Comparison of ENCODE assay signal across 8 cellular contexts in genomic region chr6:38638941-38639497, GRCh38. TPM values are rescaled to one million over a fixed set of nuclear protein-coding genes. Genes with fewer than 3 reads are reported as not detected.
DNase-seq lines count a peak whose midpoint lies in the region; ATAC-seq, FAIRE-seq and TF ChIP-seq lines count a peak whose summit lies in the region.

No MANE protein-coding gene starts in this region.

- no peaks in the 10 kb centered on the region for H3K9me3 ChIP-seq in heart left ventricle
- no peaks in the 10 kb centered on the region for H3K9me3 ChIP-seq in psoas muscle

- H3K4me1 ChIP-seq in ACC112 (ENCODE audit: control insufficient read depth, insufficient read depth, low read length, unreplicated experiment) = peaks cover 18% of the 10 kb centered on the region
- H3K4me1 ChIP-seq in heart left ventricle = peaks cover 0 to 41% (median 24%) of the 10 kb centered on the region in 12 donors
- peaks cover 18% of the 10 kb centered on the region for H3K4me1 ChIP-seq in psoas muscle

- peak overlapping the region; percentile 80; the same call in 1 of the 2 replicates for H3K27ac ChIP-seq in ACC112 (ENCODE audit: low read depth, low read length)
- H3K27ac ChIP-seq in heart left ventricle = peak overlapping the region; percentile 91 to 98 (median 96)
- peak overlapping the region; percentile 95 for H3K27ac ChIP-seq in psoas muscle

- DNase-seq in SK-MEL-5 (ENCODE audit: low read depth, low spot score) = peak; percentile 14
- peak; percentile 59 to 65 for DNase-seq in activated naive CD4-positive, alpha-beta T cell treated with anti-CD3 and anti-CD28 coated beads, Interleukin-2, amount 50 U/mL, for 72 hours (ENCODE audit: low spot score in 2 of 2)
- peak in 2 of 5 donors; percentile 47 to 59 for DNase-seq in heart left ventricle
- DNase-seq in psoas muscle = peak in 1 of 2 donors; percentile 34
- DNase-seq in urothelium cell line (ENCODE audit: low spot score) = peak; percentile 49

- FAIRE-seq in urothelium cell line (lab: Jason Lieb, UNC) = no peak

- 3 to 6% (median 4%) methylated on average over 15 of the region's 15 CpGs for WGBS in heart left ventricle, 4 donors
- 4 to 5% (median 5%) methylated on average over 15 of the region's 15 CpGs for WGBS in psoas muscle, 3 donors

- in situ Hi-C loops in SK-MEL-5 (cut with HindIII; ENCODE audit: low pct_unique_long_range_greater_than_20kb, low sequenced_read_pairs) = no loop called here

- no peaks in the 10 kb centered on the region for H3K9me3 Mint-ChIP-seq in activated naive CD4-positive, alpha-beta T cell treated with anti-CD3 and anti-CD28 coated beads, Interleukin-2, amount 50 U/mL, for 72 hours

- peaks cover 17% of the 10 kb centered on the region for H3K79me2 ChIP-seq in ACC112 (ENCODE audit: control insufficient read depth, insufficient read depth, low read length, unreplicated experiment)

- intact Hi-C loops in heart left ventricle (cut with DNase I) (loop anchor here in 2 of 10 donors (5.0 kb wide), 2 partner anchors 37 to 63 kb away; partner anchors contain the start of gene GLO1 (in 1 of the 2)), psoas muscle (cut with DNase I) (no loop called here)

- H3K36me3 Mint-ChIP-seq in activated naive CD4-positive, alpha-beta T cell treated with anti-CD3 and anti-CD28 coated beads, Interleukin-2, amount 50 U/mL, for 72 hours = no peaks in the 10 kb centered on the region

- H3K4me3 ChIP-seq in ACC112 (ENCODE audit: low read depth, low read length) (peak overlapping the region; percentile 94), heart left ventricle (peak overlapping the region; percentile 68 to 96 (median 84)), psoas muscle (peak overlapping the region; percentile 98)

- peak; percentile 18 for ATAC-seq in GM19043 (IDR thresholded peaks at IDR 0.05; ENCODE audit: low read depth, unreplicated experiment)
- peak; percentile 36 for ATAC-seq in HG03378 (IDR thresholded peaks at IDR 0.05; ENCODE audit: unreplicated experiment)
- ATAC-seq in activated naive CD4-positive, alpha-beta T cell treated with anti-CD3 and anti-CD28 coated beads, Interleukin-2, amount 50 U/mL, for 72 hours = peak; percentile 72 to 77
- ATAC-seq in heart left ventricle = peak; percentile 41 to 64 (median 62)
- ATAC-seq in psoas muscle = peak; percentile 54 to 67 (median 57)

- H3K36me3 ChIP-seq in ACC112 (ENCODE audit: insufficient read depth, low read length) (no peaks in the 10 kb centered on the region), heart left ventricle (no peaks in the 10 kb centered on the region), psoas muscle (ENCODE audit: insufficient read depth in 1 of 2, low read depth in 1 of 2) (no peaks in the 10 kb centered on the region)

- no peak for TF ChIP-seq POLR2A in heart left ventricle (IDR thresholded peaks at IDR 0.05)

- peak overlapping the region; percentile 94 for H3K27ac Mint-ChIP-seq in activated naive CD4-positive, alpha-beta T cell treated with anti-CD3 and anti-CD28 coated beads, Interleukin-2, amount 50 U/mL, for 72 hours

- TF ChIP-seq CTCF in heart left ventricle (IDR thresholded peaks at IDR 0.05) (no peak), psoas muscle (IDR thresholded peaks at IDR 0.05) (no peak)

- no peaks in the 10 kb centered on the region for H3K27me3 ChIP-seq in ACC112 (ENCODE audit: insufficient read depth, low read length)
- H3K27me3 ChIP-seq in heart left ventricle = no peaks in the 10 kb centered on the region
- H3K27me3 ChIP-seq in psoas muscle (ENCODE audit: insufficient read depth in 3 of 3, low read length in 2 of 3) = no peaks in the 10 kb centered on the region

- peak overlapping the region; percentile 99 for H2AFZ ChIP-seq in ACC112 (ENCODE audit: low read length, unreplicated experiment)

RNA-seq across cellular contexts. Expression of gene BTBD9, which starts 0.7 kb away (rescaled TPM):
- total RNA-seq in SK-MEL-5 (2014; rRNA removed; shearing (Covaris generic)) = 10.3 and 11.9 TPM in 2 replicates
- polyA plus RNA-seq in SK-MEL-5 (2015; cell fraction: cytosol; rRNA removed) = 5.8 and 6.2 TPM in 2 replicates
- 4.9 and 5.5 TPM in 2 replicates for polyA plus RNA-seq in SK-MEL-5 (2015; cell fraction: nucleus; rRNA removed)
- total RNA-seq in activated naive CD4-positive, alpha-beta T cell treated with anti-CD3 and anti-CD28 coated beads, Interleukin-2, amount 50 U/mL, for 72 hours = 10 to 100 TPM; 10.5 to 18.8 TPM
- 10 to 100 TPM; 13.4 to 23.3 (median 20.0) TPM for total RNA-seq in heart left ventricle
- polyA plus RNA-seq in heart left ventricle = 10 to 100 TPM in 1 of 2 donors, 1 to 10 TPM in 1; 6.3 to 13.4 TPM
- total RNA-seq in psoas muscle = 10 to 100 TPM in 2 of 4 donors, 1 to 10 TPM in 2; 8.4 to 10.9 (median 9.7) TPM
- 1 to 10 TPM; 2.3 to 4.5 (median 2.9) TPM for polyA plus RNA-seq in psoas muscle

Comparison
In these comparisons a context has a peak if more than half of its experiments do, and no peak if none do; other contexts are left out.
1. ATAC-seq: peak in every context shown above with its lines; median percentile 74 in activated naive CD4-positive, alpha-beta T cell treated with anti-CD3 and anti-CD28 coated beads, Interleukin-2, amount 50 U/mL, for 72 hours; 62 in heart left ventricle; 57 in psoas muscle; 36 in HG03378; 18 in GM19043.